In genomic region chr2:63364866-63365265, GRCh38 we compare ENCODE assay signal across 15 cellular contexts.
DNase-seq lines count a peak whose midpoint lies in the region; ATAC-seq and TF ChIP-seq lines count a peak whose summit lies in the region.
"Had no signal": no experiment of that assay in that cellular context is flagged by ENCODE, and none has a peak within 500 bp of the region (broad histone marks: within the 10 kb centered on the region; RNA-seq: fewer than 3 reads in every experiment).

No MANE protein-coding gene starts in this region.

- no peak for TF ChIP-seq CTCF in epithelial cell of esophagus (IDR thresholded peaks at IDR 0.05; ENCODE audit: insufficient read depth, low read depth, low read length, missing control alignments)

- DNase-seq in DMS79 treated with DMSO at 0.1 percent for 48 hours (lab: John Stamatoyannopoulos, UW) (peak; percentile 37), NCI-H2029 (lab: John Stamatoyannopoulos, UW) (peak; percentile 68), NCI-H526 treated with DMSO at 0.1 percent for 48 hours (lab: John Stamatoyannopoulos, UW) (peak; percentile 47), epithelial cell of esophagus (ENCODE audit: low read depth) (peak; percentile 20), germinal center (ENCODE audit: low spot score) (no peak), cerebellar cortex (ENCODE audit: low spot score) (no peak)
- DNase-seq: head of caudate nucleus; KG1; naive thymus-derived CD4-positive, alpha-beta T cell; Right ventricle myocardium superior; stimulated activated CD4-positive, alpha-beta T cell treated with anti-CD3 and anti-CD28 coated beads, Interleukin-2, amount 100 ng/mL, for 48 hours; T-helper 17 cell had no signal

- H3K4me3 ChIP-seq in epithelial cell of esophagus (ENCODE audit: low read length): no peak overlapping the region

- ATAC-seq in HG02798 (IDR thresholded peaks at IDR 0.05; ENCODE audit: poor library complexity, unreplicated experiment) (no peak), HG03045 (IDR thresholded peaks at IDR 0.05; ENCODE audit: unreplicated experiment) (no peak)
- ATAC-seq: naive thymus-derived CD4-positive, alpha-beta T cell; T-helper 17 cell; WTC11 had no signal

Comparison
In these comparisons a context has a peak if more than half of its experiments do, and no peak if none do; other contexts are left out.
1. DNase-seq: peak in DMS79 treated with DMSO at 0.1 percent for 48 hours (single experiment), NCI-H2029 (single experiment), NCI-H526 treated with DMSO at 0.1 percent for 48 hours (single experiment) and epithelial cell of esophagus (single experiment); none in germinal center (single experiment) and cerebellar cortex (single experiment).